ENCODE assay signal across 29 cellular contexts in the genomic region with DNA sequence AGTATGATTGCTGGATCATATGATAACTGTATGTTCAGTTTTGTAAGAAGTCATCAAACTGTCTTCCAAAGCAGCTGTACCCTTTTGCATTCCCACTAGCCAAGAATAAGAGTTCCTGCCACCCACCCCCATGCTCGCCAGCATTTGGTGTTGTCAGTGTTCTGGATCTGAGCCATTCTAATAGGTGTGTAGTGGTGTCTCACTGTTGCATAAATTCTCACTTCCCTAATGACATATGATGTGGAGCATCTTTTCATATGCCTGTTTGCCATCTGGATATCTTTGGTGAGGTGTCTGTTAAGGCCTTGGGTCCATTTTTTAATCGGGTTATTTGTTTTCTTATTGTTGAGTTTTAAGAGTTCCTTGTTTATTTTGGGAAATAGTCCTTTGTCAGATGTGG. TPM values are rescaled to one million over a fixed set of nuclear protein-coding genes. Genes with fewer than 3 reads are reported as not detected.
"Had no signal": no experiment of that assay in that cellular context is flagged by ENCODE, and none has a peak within 500 bp of the region (broad histone marks: within the 10 kb centered on the region; RNA-seq: fewer than 3 reads in every experiment).

No MANE protein-coding gene starts in this region.

- H3K79me2 ChIP-seq: hepatocyte had no signal

- H2AFZ ChIP-seq: hepatocyte had no signal

- H3K4me1 ChIP-seq: gastrocnemius medialis, psoas muscle, sigmoid colon, tibial nerve, upper lobe of left lung had no signal

- H3K27ac ChIP-seq: dorsolateral prefrontal cortex, epithelial cell of prostate, gastrocnemius medialis, hepatocyte, ovary, psoas muscle, sigmoid colon, thoracic aorta, tibial nerve, upper lobe of left lung had no signal

- H3K9me3 ChIP-seq: gastrocnemius medialis, ovary, psoas muscle, sigmoid colon, thoracic aorta, tibial nerve, upper lobe of left lung had no signal

- DNase-seq: dorsolateral prefrontal cortex; effector CD4-positive, alpha-beta T cell; endodermal cell; foreskin fibroblast; gastrocnemius medialis; head of caudate nucleus; kidney; natural killer cell; occipital lobe; ovary; posterior cingulate gyrus; psoas muscle; right cardiac atrium; sigmoid colon; stimulated activated CD4-positive, alpha-beta T cell treated with anti-CD3 and anti-CD28 coated beads, Interleukin-2, amount 100 ng/mL, for 24 hours; stimulated activated CD4-positive, alpha-beta T cell treated with anti-CD3 and anti-CD28 coated beads, Interleukin-4, amount 100 ng/mL, for 24 hours; stimulated activated naive CD8-positive, alpha-beta T cell treated with anti-CD3 and anti-CD28 coated beads, Interleukin-15, Interleukin-2, amounts not matched to agents 100 U/mL and 50 U/mL, for 24 hours; upper lobe of left lung had no signal

- H3K36me3 ChIP-seq: gastrocnemius medialis, ovary, sigmoid colon, thoracic aorta, tibial nerve, upper lobe of left lung had no signal

- H3K4me3 Mint-ChIP-seq: endodermal cell; memory B cell; natural killer cell; stimulated activated effector memory CD8-positive, alpha-beta T cell treated with anti-CD3 and anti-CD28 coated beads, Interleukin-12 subunit alpha, Interleukin-12 subunit beta, amount 100 ng/mL, for 72 hours had no signal

- H3K9me3 Mint-ChIP-seq: endodermal cell; natural killer cell; stimulated activated effector memory CD8-positive, alpha-beta T cell treated with anti-CD3 and anti-CD28 coated beads, Interleukin-12 subunit alpha, Interleukin-12 subunit beta, amount 100 ng/mL, for 72 hours had no signal

- H3K4me1 Mint-ChIP-seq: natural killer cell had no signal

- H3K27me3 ChIP-seq: dorsolateral prefrontal cortex, gastrocnemius medialis, hepatocyte, ovary, sigmoid colon, tibial nerve, upper lobe of left lung had no signal

- H3K4me3 ChIP-seq: dorsolateral prefrontal cortex, gastrocnemius medialis, hepatocyte, lung, ovary, psoas muscle, sigmoid colon, thoracic aorta, tibial nerve, upper lobe of left lung had no signal

- H3K36me3 Mint-ChIP-seq: memory B cell, natural killer cell had no signal

- H3K4me2 ChIP-seq: hepatocyte had no signal

- H3K27ac Mint-ChIP-seq: endodermal cell; memory B cell; natural killer cell; stimulated activated effector memory CD8-positive, alpha-beta T cell treated with anti-CD3 and anti-CD28 coated beads, Interleukin-12 subunit alpha, Interleukin-12 subunit beta, amount 100 ng/mL, for 72 hours had no signal

- ATAC-seq: esophagus mucosa; gastrocnemius medialis; left lobe of liver; natural killer cell; psoas muscle; right cardiac atrium; stimulated activated effector memory CD8-positive, alpha-beta T cell treated with anti-CD3 and anti-CD28 coated beads, Interleukin-12 subunit alpha, Interleukin-12 subunit beta, amount 100 ng/mL, for 72 hours; stimulated activated naive CD8-positive, alpha-beta T cell treated with anti-CD3 and anti-CD28 coated beads, Interleukin-15, Interleukin-2, amounts not matched to agents 100 U/mL and 50 U/mL, for 24 hours had no signal

- FAIRE-seq: kidney, urothelium cell line had no signal

RNA-seq across cellular contexts. Expression of a gene that starts 52.3 kb away (rescaled TPM):
- polyA plus RNA-seq: neural cell had no signal
